In the genomic region with DNA sequence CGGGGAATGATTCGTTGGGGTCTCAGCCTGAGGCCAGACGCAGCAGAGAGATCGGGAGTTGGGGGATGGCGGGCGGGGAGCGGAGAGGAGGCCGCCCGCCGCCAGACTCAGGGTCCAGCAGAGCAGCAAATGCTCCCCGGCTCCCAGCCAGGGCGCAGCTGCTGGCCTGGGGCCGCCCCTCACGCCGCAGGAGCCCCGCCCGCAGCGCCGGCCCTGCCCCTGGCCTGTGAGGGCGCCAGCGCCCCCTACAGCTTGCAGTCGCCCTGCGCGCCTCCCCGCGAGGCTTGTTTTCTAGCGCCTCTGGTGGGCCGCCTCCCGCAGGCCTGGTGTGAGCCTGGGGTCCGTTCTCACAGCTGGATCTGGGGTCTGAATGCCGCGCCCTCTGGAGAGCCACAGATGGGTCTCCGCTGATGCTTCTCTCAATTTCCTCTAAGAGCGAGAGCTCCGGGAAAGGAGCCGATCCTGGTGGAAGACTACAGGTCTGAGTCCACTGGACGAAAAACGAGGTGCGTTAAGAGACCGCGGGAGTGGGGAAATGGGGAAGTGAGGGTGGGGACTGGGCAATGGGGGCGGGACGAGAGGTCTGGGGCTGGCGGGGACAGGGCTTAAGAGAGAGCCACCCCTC, we compare ENCODE assay signal across 8 cellular contexts. TPM values are rescaled to one million over a fixed set of nuclear protein-coding genes. Genes with fewer than 3 reads are reported as not detected.
DNase-seq lines count a peak whose midpoint lies in the region; ATAC-seq and TF ChIP-seq lines count a peak whose summit lies in the region.

No MANE protein-coding gene starts in this region.

- no peaks in the 10 kb centered on the region for H3K36me3 ChIP-seq in HAP-1 (replicated peaks)
- peaks cover 0 to 4% of the 10 kb centered on the region in 2 donors for H3K36me3 ChIP-seq in gastroesophageal sphincter

- peaks cover 22% of the 10 kb centered on the region for H3K4me1 ChIP-seq in HAP-1
- H3K4me1 ChIP-seq in gastroesophageal sphincter, result peaks cover 0 to 20% (median 7%) of the 10 kb centered on the region in 3 donors

- peak; percentile 60 for DNase-seq in GM04503 (ENCODE audit: low read depth)
- DNase-seq in HAP-1 (ENCODE audit: low spot score in 2 of 2), result peak; percentile 88 to 95
- DNase-seq in M059J (ENCODE audit: low read depth), result peak; percentile 94
- DNase-seq in SIG-M5 treated with dmso at 0.1 percent for 504 hours (lab: John Stamatoyannopoulos, UW; ENCODE audit: unreplicated experiment), result peak; percentile 79
- DNase-seq in activated naive CD4-positive, alpha-beta T cell treated with Interleukin-2 at 50 U/mL for 16 hours, result peak; percentile 94
- DNase-seq in non-pigmented ciliary epithelial cell (ENCODE audit: low read depth), result peak; percentile 48
- peak; percentile 92 for DNase-seq in superior temporal gyrus (ENCODE audit: extremely low spot score)

- ATAC-seq in gastroesophageal sphincter, result peak; percentile 97

- TF ChIP-seq CTCF in gastroesophageal sphincter (IDR thresholded peaks at IDR 0.05), result peak; percentile 94 to 99 (median 98)

- peak overlapping the region; percentile 50 for H3K4me3 ChIP-seq in HAP-1
- H3K4me3 ChIP-seq in gastroesophageal sphincter, result peak overlapping the region; percentile 46 to 61

- H3K27me3 ChIP-seq in HAP-1 (ENCODE audit: low read depth), result no peaks in the 10 kb centered on the region
- H3K27me3 ChIP-seq in gastroesophageal sphincter, result no peaks in the 10 kb centered on the region

- no peak for TF ChIP-seq EP300 in gastroesophageal sphincter (IDR thresholded peaks at IDR 0.05)

- in situ Hi-C loops in HAP-1 (cut with MboI; ENCODE audit: low sequenced_read_pairs), result no loop called here

- peak; percentile 86 to 96 for TF ChIP-seq POLR2A in gastroesophageal sphincter (IDR thresholded peaks at IDR 0.05)

- H3K27ac ChIP-seq in gastroesophageal sphincter, result peak overlapping the region; percentile 73 to 93 (median 90)

- H3K9me3 ChIP-seq in HAP-1 (no peaks in the 10 kb centered on the region), gastroesophageal sphincter (no peaks in the 10 kb centered on the region)

- 0% methylated on average over 3 to 7 of the region's 44 CpGs for WGBS in gastroesophageal sphincter (ENCODE audit: low coverage in 1 of 2), 2 donors

RNA-seq across cellular contexts. Expression of a gene that starts 29.9 kb away (rescaled TPM):
- total RNA-seq in M059J (2014; rRNA removed; shearing (Covaris generic)), result 9.6 and 13.9 TPM in 2 replicates
- 10 to 100 TPM in 1 of 4 donors, 1 to 10 TPM in 3; 6.1 to 10.4 (median 8.2) TPM for total RNA-seq in gastroesophageal sphincter

Comparison
In these comparisons a context has a peak if more than half of its experiments do, and no peak if none do; other contexts are left out.
1. Peak in every context shown above with its lines: DNase-seq, ATAC-seq, H3K4me3 ChIP-seq and H3K27ac ChIP-seq.